10 cellular contexts compared by ENCODE assay signal in genomic region chrX:136731798-136732197, GRCh38.
"Had no signal": no experiment of that assay in that cellular context is flagged by ENCODE, and none has a peak within 500 bp of the region (broad histone marks: within the 10 kb centered on the region; RNA-seq: fewer than 3 reads in every experiment).

No MANE protein-coding gene starts in this region.

- H3K27me3 ChIP-seq: ovary, SJCRH30, transverse colon had no signal

- H3K4me3 ChIP-seq: lower lobe of right lung, ovary, SJCRH30, transverse colon had no signal

- ATAC-seq: lower lobe of right lung had no signal

- H3K9me3 ChIP-seq: lower lobe of right lung, ovary, SJCRH30, transverse colon had no signal

- H3K4me3 Mint-ChIP-seq: mesothelial cell of epicardium, neural crest cell had no signal

- H3K27ac ChIP-seq: lower lobe of right lung, ovary, RWPE1, SJCRH30, transverse colon had no signal

- H3K4me1 Mint-ChIP-seq: mesothelial cell of epicardium had no signal

- H3K36me3 ChIP-seq: lower lobe of right lung, ovary, SJCRH30, transverse colon had no signal

- H3K4me1 ChIP-seq: lower lobe of right lung, SJCRH30, transverse colon had no signal

- H3K27ac Mint-ChIP-seq: mesothelial cell of epicardium had no signal

- DNase-seq: caudate nucleus, hippocampal formation, lower lobe of right lung, ovary, SJCRH30, substantia nigra, transverse colon had no signal

- H3K36me3 Mint-ChIP-seq: mesothelial cell of epicardium had no signal
